Comparison of ENCODE assay signal across 28 cellular contexts in the genomic region with DNA sequence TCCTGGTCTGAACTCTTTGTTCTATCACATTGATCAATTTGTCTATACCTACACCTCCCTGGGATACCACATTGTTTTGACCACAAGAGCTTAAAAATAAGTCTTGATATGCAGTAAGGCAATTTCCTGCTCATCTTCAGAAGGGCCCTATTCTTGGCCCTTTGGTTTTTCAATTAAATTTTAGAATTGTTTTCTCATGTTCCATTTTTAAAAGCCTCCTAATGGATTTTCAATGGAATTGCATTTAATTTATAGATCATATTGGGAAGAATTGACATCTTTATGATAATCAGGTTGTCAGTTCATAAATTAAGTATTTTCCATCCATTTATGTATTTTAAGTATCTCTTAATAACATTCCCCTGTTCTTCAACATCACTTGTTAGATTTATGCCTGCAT.
"Had no signal": no experiment of that assay in that cellular context is flagged by ENCODE, and none has a peak within 500 bp of the region (broad histone marks: within the 10 kb centered on the region; RNA-seq: fewer than 3 reads in every experiment).

No MANE protein-coding gene starts in this region.

- H3K27ac ChIP-seq: epithelial cell of prostate, foreskin keratinocyte, gastroesophageal sphincter, heart right ventricle, left lung, psoas muscle, skin epidermis, spleen, thoracic aorta, tibial nerve, upper lobe of right lung, uterus had no signal

- H3K27ac Mint-ChIP-seq: nephron; stimulated activated memory B cell treated with anti-CD40 and anti-IgM and Interleukin-4, amounts not matched to agents 10 μg/mL and 1 μg/mL and 100 μg/mL, for 72 hours had no signal

- H3K4me1 Mint-ChIP-seq: stimulated activated memory B cell treated with anti-CD40 and anti-IgM and Interleukin-4, amounts not matched to agents 10 μg/mL and 1 μg/mL and 100 μg/mL, for 72 hours had no signal

- H3K9me3 ChIP-seq: gastroesophageal sphincter, left lung, thoracic aorta, upper lobe of right lung, uterus had no signal

- FAIRE-seq: islet of Langerhans had no signal

- ATAC-seq: effector memory CD8-positive, alpha-beta T cell; esophagus mucosa; foreskin keratinocyte; gastroesophageal sphincter; heart right ventricle; left cardiac atrium; left lung; naive thymus-derived CD4-positive, alpha-beta T cell; psoas muscle; right cardiac atrium; stimulated activated memory B cell treated with anti-CD40 and anti-IgM and Interleukin-4, amounts not matched to agents 10 μg/mL and 1 μg/mL and 100 μg/mL, for 72 hours; stimulated activated naive CD8-positive, alpha-beta T cell treated with anti-CD3 and anti-CD28 coated beads, Interleukin-15, Interleukin-2, amounts not matched to agents 100 U/mL and 50 U/mL, for 24 hours; upper lobe of right lung had no signal

- H3K4me3 ChIP-seq: gastroesophageal sphincter, heart right ventricle, left lung, psoas muscle, skin epidermis, spleen, thoracic aorta, tibial nerve, upper lobe of right lung, uterus had no signal

- H3K27me3 ChIP-seq: foreskin keratinocyte, gastroesophageal sphincter, heart right ventricle, left lung, spleen, tibial nerve, upper lobe of right lung, uterus had no signal

- H3K4me1 ChIP-seq: tibial nerve, uterus had no signal

- H3K4me3 Mint-ChIP-seq: effector memory CD8-positive, alpha-beta T cell; naive thymus-derived CD4-positive, alpha-beta T cell; nephron; stimulated activated memory B cell treated with anti-CD40 and anti-IgM and Interleukin-4, amounts not matched to agents 10 μg/mL and 1 μg/mL and 100 μg/mL, for 72 hours had no signal

- H3K36me3 Mint-ChIP-seq: stimulated activated memory B cell treated with anti-CD40 and anti-IgM and Interleukin-4, amounts not matched to agents 10 μg/mL and 1 μg/mL and 100 μg/mL, for 72 hours had no signal

- H3K36me3 ChIP-seq: gastroesophageal sphincter, heart right ventricle, left lung, spleen, thoracic aorta, tibial nerve, upper lobe of right lung, uterus had no signal

- H3K9me3 Mint-ChIP-seq: effector memory CD8-positive, alpha-beta T cell; stimulated activated memory B cell treated with anti-CD40 and anti-IgM and Interleukin-4, amounts not matched to agents 10 μg/mL and 1 μg/mL and 100 μg/mL, for 72 hours had no signal

- DNase-seq: cortex of kidney; effector memory CD8-positive, alpha-beta T cell; foreskin keratinocyte; heart right ventricle; hippocampal formation; left cardiac atrium; left lung; mesenchymal stem cell; midbrain; naive thymus-derived CD4-positive, alpha-beta T cell; nucleus accumbens; psoas muscle; right cardiac atrium; spleen; stimulated activated CD4-positive, alpha-beta T cell treated with anti-CD3 and anti-CD28 coated beads, Interleukin-4, amount 100 ng/mL, for 4 hours; stimulated activated naive CD8-positive, alpha-beta T cell treated with anti-CD3 and anti-CD28 coated beads, Interleukin-15, Interleukin-2, amounts not matched to agents 100 U/mL and 50 U/mL, for 24 hours; substantia nigra; upper lobe of right lung; uterus had no signal
